In genomic region chr19:54333586-54334298, GRCh38 we compare ENCODE assay signal across 18 cellular contexts. TPM values are rescaled to one million over a fixed set of nuclear protein-coding genes. Genes with fewer than 3 reads are reported as not detected.
DNase-seq lines count a peak whose midpoint lies in the region; ATAC-seq and TF ChIP-seq lines count a peak whose summit lies in the region.
"Had no signal": no experiment of that assay in that cellular context is flagged by ENCODE, and none has a peak within 500 bp of the region (broad histone marks: within the 10 kb centered on the region; RNA-seq: fewer than 3 reads in every experiment).

No MANE protein-coding gene starts in this region.

- H3K4me3 ChIP-seq in GM23248 (no peak overlapping the region), upper lobe of right lung (no peak overlapping the region)
- H3K4me3 ChIP-seq: A549 had no signal

- no peak overlapping the region for H2AFZ ChIP-seq in GM23248

- no peak overlapping the region for H3K9ac ChIP-seq in GM23248

- H3K9me3 Mint-ChIP-seq in activated B cell treated with CpG ODN at 0.5 μM for 24 hours: peaks cover 2% of the 10 kb centered on the region
- peaks cover 0 to 3% (median 0%) of the 10 kb centered on the region in 7 donors for H3K9me3 Mint-ChIP-seq in naive B cell

- H3K9me2 ChIP-seq in GM23248 (ENCODE audit: insufficient read depth): no peaks in the 10 kb centered on the region

- H3K4me3 Mint-ChIP-seq in activated B cell treated with CpG ODN at 0.5 μM for 24 hours: peak overlapping the region; percentile 48
- H3K4me3 Mint-ChIP-seq in naive B cell: peak overlapping the region in 1 of 8 donors; percentile 9
- H3K4me3 Mint-ChIP-seq: CD4-positive, CD25-positive, alpha-beta regulatory T cell; H9 had no signal

- no peak for TF ChIP-seq CTCF in activated B cell treated with CpG ODN at 0.5 μM for 24 hours (IDR thresholded peaks at IDR 0.05)
- TF ChIP-seq CTCF in upper lobe of right lung (IDR thresholded peaks at IDR 0.05): no peak

- no peaks in the 10 kb centered on the region for H3K36me3 ChIP-seq in GM23248 (ENCODE audit: low read depth)
- H3K36me3 ChIP-seq in upper lobe of right lung: no peaks in the 10 kb centered on the region

- CTCF ChIA-PET in activated B cell treated with CpG ODN at 0.5 μM for 24 hours (lab: Charles Lee): interaction anchor here (0.9 kb wide), 1 partner anchor 58 kb away, joined by 3 read pairs; no protein-coding TSS in a partner anchor

- H3K4me1 ChIP-seq in GM23248 (ENCODE audit: insufficient read depth) (no peaks in the 10 kb centered on the region), upper lobe of right lung (no peaks in the 10 kb centered on the region)
- H3K4me1 ChIP-seq: A549 had no signal

- ATAC-seq in activated B cell treated with CpG ODN at 0.5 μM for 24 hours (ENCODE audit: low read depth) (no peak), naive B cell (ENCODE audit: low read depth in 2 of 2) (no peak), upper lobe of right lung (no peak)
- ATAC-seq: A549 had no signal

- H3F3A ChIP-seq in GM23248 (ENCODE audit: insufficient read depth): no peaks in the 10 kb centered on the region

- whole genome bisulfite sequencing in GM23248 (ENCODE audit: low coverage in 1 of 2, low lambda C conversion rate in 2 of 2, missing lambda C conversion rate in 2 of 2), 2 experiments: 4 to 7% methylated on average over 3 of the region's 3 CpGs

- H3K27me3 ChIP-seq in GM23248 (replicated peaks; ENCODE audit: insufficient read depth) (no peaks in the 10 kb centered on the region; the same call in 1 of the 2 replicates), upper lobe of right lung (peaks cover 3% of the 10 kb centered on the region)

- peak overlapping the region; percentile 73 for H3K27ac Mint-ChIP-seq in activated B cell treated with CpG ODN at 0.5 μM for 24 hours
- H3K27ac Mint-ChIP-seq in naive B cell: peak overlapping the region in 4 of 6 donors; percentile 41 to 64 (median 50)
- H3K27ac Mint-ChIP-seq: H9 had no signal

- no peak overlapping the region for H3K4me2 ChIP-seq in GM23248 (ENCODE audit: unreplicated experiment)
- H3K4me2 ChIP-seq: A549 had no signal

- POLR2A ChIA-PET in activated B cell treated with CpG ODN at 0.5 μM for 24 hours (lab: Charles Lee): interaction anchor here (0.6 kb wide), 2 partner anchors 37 to 223 kb away, joined by 3 to 5 read pairs; no protein-coding TSS in a partner anchor

- peaks cover 53% of the 10 kb centered on the region for H3K4me1 Mint-ChIP-seq in activated B cell treated with CpG ODN at 0.5 μM for 24 hours
- H3K4me1 Mint-ChIP-seq in naive B cell: peaks cover 39 to 59% (median 56%) of the 10 kb centered on the region in 3 donors

- intact Hi-C loops in activated B cell treated with CpG ODN at 0.5 μM for 24 hours (cut with micrococcal nuclease) (no loop called here), upper lobe of right lung (cut with DNase I) (no loop called here)

- in situ Hi-C loops in GM23248 (cut with MboI): no loop called here

- peaks cover 14% of the 10 kb centered on the region for H3K36me3 Mint-ChIP-seq in activated B cell treated with CpG ODN at 0.5 μM for 24 hours (ENCODE audit: low read depth)
- no peaks in the 10 kb centered on the region for H3K36me3 Mint-ChIP-seq in naive B cell
- H3K36me3 Mint-ChIP-seq: CD4-positive, CD25-positive, alpha-beta regulatory T cell had no signal

- DNase-seq in GM23248 (peak; percentile 2), activated B cell treated with CpG ODN at 0.5 μM for 24 hours (no peak), naive B cell (no peak), upper lobe of right lung (peak; percentile 10), activated gamma-delta T cell (lab: John Stamatoyannopoulos, UW) (no peak), inferior parietal cortex (ENCODE audit: extremely low spot score) (no peak), pons (ENCODE audit: low spot score) (no peak)
- DNase-seq: CD4-positive, CD25-positive, alpha-beta regulatory T cell; DMS 273 treated with DMSO at 0.1 percent for 48 hours; DMS79; GOT3; H9; IMR-90 had no signal

- H3K79me2 ChIP-seq in GM23248 (ENCODE audit: insufficient read depth): no peaks in the 10 kb centered on the region

- H3K27me3 Mint-ChIP-seq in activated B cell treated with CpG ODN at 0.5 μM for 24 hours: no peaks in the 10 kb centered on the region
- H3K27me3 Mint-ChIP-seq in naive B cell: no peaks in the 10 kb centered on the region

- H3K27ac ChIP-seq in GM23248 (no peak overlapping the region), upper lobe of right lung (no peak overlapping the region)
- H3K27ac ChIP-seq: A549 had no signal

- H4K20me1 ChIP-seq in GM23248 (ENCODE audit: insufficient read depth): no peaks in the 10 kb centered on the region

- H3K9me3 ChIP-seq in GM23248 (ENCODE audit: low read depth) (no peaks in the 10 kb centered on the region), upper lobe of right lung (no peaks in the 10 kb centered on the region)
- H3K9me3 ChIP-seq: A549 had no signal

RNA-seq across cellular contexts. Expression of gene LILRA4, which starts 5.2 kb away (rescaled TPM):
- total RNA-seq in GM23248 (2014; rRNA removed; shearing (Covaris generic)): not detected in 2 replicates
- polyA plus RNA-seq in GM23248 (2016; fragmentation: Nextera tagmentation; extraction: Ambion mirVana) (not detected in 2 replicates), naive B cell (ENCODE audit: low read depth in 6 of 6) (10 to 100 TPM in 3 of 6 donors, 1 to 10 TPM in 3; 7.1 to 25.7 (median 10.3) TPM)
- total RNA-seq in activated B cell treated with CpG ODN at 0.5 μM for 24 hours (26.3 and 26.6 TPM in 2 replicates), upper lobe of right lung (4.8 TPM)
- total RNA-seq: CD4-positive, CD25-positive, alpha-beta regulatory T cell; G401; H9; HT-29; IMR-90 had no signal
- polyA plus RNA-seq: A549; AG04450; BJ; CD4-positive, CD25-positive, alpha-beta regulatory T cell; IMR-90 had no signal

RNA-seq across cellular contexts. Expression of gene LILRA5, which starts 20.8 kb away (rescaled TPM):
- not detected in 2 replicates for total RNA-seq in GM23248 (2014; rRNA removed; shearing (Covaris generic))
- not detected in 2 replicates for polyA plus RNA-seq in GM23248 (2016; fragmentation: Nextera tagmentation; extraction: Ambion mirVana)
- total RNA-seq in activated B cell treated with CpG ODN at 0.5 μM for 24 hours: 1.3 and 1.9 TPM in 2 replicates
- 1 to 10 TPM in 1 of 6 donors, under 1 TPM in 3, not detected in 2; 0.29 to 1.1 (median 0.76) TPM for polyA plus RNA-seq in naive B cell (ENCODE audit: low read depth in 6 of 6)
- total RNA-seq in upper lobe of right lung: 13.5 TPM
- total RNA-seq: CD4-positive, CD25-positive, alpha-beta regulatory T cell; G401; H9; HT-29; IMR-90 had no signal
- polyA plus RNA-seq: A549, AG04450, BJ, IMR-90 had no signal

RNA-seq across cellular contexts. Expression of gene LAIR1, which starts 31.0 kb away (rescaled TPM):
- not detected in 2 replicates for total RNA-seq in GM23248 (2014; rRNA removed; shearing (Covaris generic))
- polyA plus RNA-seq in GM23248 (2016; fragmentation: Nextera tagmentation; extraction: Ambion mirVana) (not detected in 2 replicates), naive B cell (ENCODE audit: low read depth in 6 of 6) (100 to 1,000 TPM; 129 to 246 (median 160) TPM)
- total RNA-seq in activated B cell treated with CpG ODN at 0.5 μM for 24 hours (30.5 and 31.0 TPM in 2 replicates), upper lobe of right lung (87.8 TPM)
- total RNA-seq: G401, H9, HT-29, IMR-90 had no signal
- polyA plus RNA-seq: A549, AG04450, BJ, IMR-90 had no signal

RNA-seq across cellular contexts. Expression of gene LILRB2, which starts 52.8 kb away (rescaled TPM):
- not detected in 2 replicates for total RNA-seq in GM23248 (2014; rRNA removed; shearing (Covaris generic))
- polyA plus RNA-seq in GM23248 (2016; fragmentation: Nextera tagmentation; extraction: Ambion mirVana) (not detected in 2 replicates), naive B cell (ENCODE audit: low read depth in 6 of 6) (1 to 10 TPM in 2 of 6 donors, under 1 TPM in 3, not detected in 1; 0.36 to 1.6 (median 0.76) TPM)
- total RNA-seq in activated B cell treated with CpG ODN at 0.5 μM for 24 hours (7.6 and 7.9 TPM in 2 replicates), upper lobe of right lung (18.8 TPM)
- total RNA-seq: CD4-positive, CD25-positive, alpha-beta regulatory T cell; G401; H9; HT-29; IMR-90 had no signal
- polyA plus RNA-seq: A549, AG04450, BJ, IMR-90 had no signal

Comparison
In these comparisons a context has a peak if more than half of its experiments do, and no peak if none do; other contexts are left out.
1. DNase-seq: peak in GM23248 (single experiment) and upper lobe of right lung (single experiment); none in activated B cell treated with CpG ODN at 0.5 μM for 24 hours (single experiment), naive B cell (single experiment), activated gamma-delta T cell (single experiment), inferior parietal cortex (single experiment) and pons (single experiment).
2. RNA of gene LAIR1, which starts 31.0 kb away (total RNA-seq): 87.8 TPM in upper lobe of right lung (single experiment) and 30.5 to 31.0 TPM in activated B cell treated with CpG ODN at 0.5 μM for 24 hours; not detected in GM23248; every median in the first group is over 10 times any median in the second.